Comparison of ENCODE assay signal across 19 cellular contexts in the genomic region with DNA sequence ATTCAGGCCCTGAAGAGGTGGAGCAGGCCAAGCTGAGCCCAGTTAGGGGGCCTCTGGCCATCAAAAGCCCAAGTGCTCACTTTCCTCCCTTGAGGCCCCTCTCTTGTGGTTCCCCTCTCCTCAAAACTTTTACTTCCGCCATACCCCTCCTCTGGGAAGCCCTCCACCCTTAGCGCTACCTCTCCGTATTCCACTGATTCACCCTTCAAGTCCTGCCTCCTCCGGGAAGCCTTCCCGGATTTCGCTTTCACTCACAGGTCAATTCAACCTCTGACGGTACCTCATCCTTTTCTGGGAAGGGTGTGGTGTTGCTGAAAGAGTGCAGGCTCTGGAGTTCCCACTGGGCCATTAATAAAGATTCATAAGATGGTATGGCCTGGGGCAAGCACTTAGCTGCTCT. TPM values are rescaled to one million over a fixed set of nuclear protein-coding genes. Genes with fewer than 3 reads are reported as not detected.
DNase-seq lines count a peak whose midpoint lies in the region; ATAC-seq and TF ChIP-seq lines count a peak whose summit lies in the region.
"Had no signal": no experiment of that assay in that cellular context is flagged by ENCODE, and none has a peak within 500 bp of the region (broad histone marks: within the 10 kb centered on the region; RNA-seq: fewer than 3 reads in every experiment).

No MANE protein-coding gene starts in this region.

- no peaks in the 10 kb centered on the region for H3K36me3 Mint-ChIP-seq in glutamatergic neuron (ENCODE audit: unreplicated experiment)
- H3K36me3 Mint-ChIP-seq in activated CD8-positive, alpha-beta T cell treated with anti-CD3 and anti-CD28 coated beads, Interleukin-2, amount 10 ng/mL, durations not matched to agents 7 days and 5 days (ENCODE audit: low read depth): no peaks in the 10 kb centered on the region
- H3K36me3 Mint-ChIP-seq: IgD-negative memory B cell, naive B cell had no signal

- peak overlapping the region; percentile 46 for H3K4me3 ChIP-seq in SJSA1
- H3K4me3 ChIP-seq: heart left ventricle, spleen, thoracic aorta had no signal

- in situ Hi-C loops in KBM-7 (cut with MboI; ENCODE audit: low pct_unique_long_range_greater_than_20kb, low sequenced_read_pairs): no loop called here

- peaks cover 2% of the 10 kb centered on the region for H3K9me3 Mint-ChIP-seq in glutamatergic neuron (ENCODE audit: unreplicated experiment)
- no peaks in the 10 kb centered on the region for H3K9me3 Mint-ChIP-seq in activated CD8-positive, alpha-beta T cell treated with anti-CD3 and anti-CD28 coated beads, Interleukin-2, amount 10 ng/mL, durations not matched to agents 7 days and 5 days (ENCODE audit: insufficient read depth)
- H3K9me3 Mint-ChIP-seq: IgD-negative memory B cell, naive B cell had no signal

- CTCF ChIA-PET in activated CD8-positive, alpha-beta T cell treated with anti-CD3 and anti-CD28 coated beads, Interleukin-2, amount 10 ng/mL, durations not matched to agents 7 days and 5 days (lab: Charles Lee): no interaction called here

- no peaks in the 10 kb centered on the region for H3K27me3 ChIP-seq in SJSA1 (replicated peaks)

- no peak for TF ChIP-seq CTCF in glutamatergic neuron (IDR thresholded peaks at IDR 0.05; ENCODE audit: partially characterized antibody, unreplicated experiment)

- DNase-seq in activated CD8-positive, alpha-beta memory T cell treated with anti-CD3 and anti-CD28 coated beads, Interleukin-2, amount 50 U/mL, for 48 hours: peak; percentile 32
- no peak for DNase-seq in activated CD8-positive, alpha-beta memory T cell treated with anti-CD3 and anti-CD28 coated beads for 24 hours
- DNase-seq in SJSA1 (ENCODE audit: low read depth in 1 of 2, low spot score in 2 of 2) (peak in 1 of 2 experiments; percentile 36), glutamatergic neuron (peak; percentile 2), HUDEP-2 (lab: John Stamatoyannopoulos, UW; ENCODE audit: unreplicated experiment in 76 of 76) (no peak), KBM-7 (no peak)
- DNase-seq in stimulated activated CD8-positive, alpha-beta memory T cell treated with anti-CD3 and anti-CD28 coated beads, Interleukin-4, amount 100 ng/mL, for 48 hours: peak; percentile 10
- no peak for DNase-seq in activated CD8-positive, alpha-beta T cell treated with anti-CD3 and anti-CD28 coated beads, Interleukin-2, amount 10 ng/mL, durations not matched to agents 7 days and 5 days
- DNase-seq: activated CD4-positive, alpha-beta T cell treated with anti-CD3 and anti-CD28 coated beads, Interleukin-2, amount 50 U/mL, for 1 hour; activated T-cell treated with anti-CD3 and anti-CD28 coated beads, Interleukin-2, amount 50 U/mL, for 1 hour; GOT3; naive B cell; NCI-H187; SW 1271 had no signal

- peaks cover 40% of the 10 kb centered on the region for H3K4me1 ChIP-seq in SJSA1 (replicated peaks)

- no peaks in the 10 kb centered on the region for H3K4me1 Mint-ChIP-seq in glutamatergic neuron (ENCODE audit: low read depth, unreplicated experiment)
- no peaks in the 10 kb centered on the region for H3K4me1 Mint-ChIP-seq in activated CD8-positive, alpha-beta T cell treated with anti-CD3 and anti-CD28 coated beads, Interleukin-2, amount 10 ng/mL, durations not matched to agents 7 days and 5 days (ENCODE audit: low read depth)

- H3K27ac ChIP-seq in SJSA1: no peak overlapping the region
- H3K27ac ChIP-seq: heart left ventricle, thoracic aorta had no signal

- peaks cover 9% of the 10 kb centered on the region for H3K27me3 Mint-ChIP-seq in glutamatergic neuron (ENCODE audit: unreplicated experiment)
- H3K27me3 Mint-ChIP-seq in activated CD8-positive, alpha-beta T cell treated with anti-CD3 and anti-CD28 coated beads, Interleukin-2, amount 10 ng/mL, durations not matched to agents 7 days and 5 days (ENCODE audit: low read depth): peaks cover 7% of the 10 kb centered on the region

- peaks cover 42% of the 10 kb centered on the region for H3K36me3 ChIP-seq in SJSA1
- H3K36me3 ChIP-seq: heart left ventricle, spleen, thoracic aorta had no signal

- no peaks in the 10 kb centered on the region for H3K9me3 ChIP-seq in SJSA1 (replicated peaks)
- H3K9me3 ChIP-seq: heart left ventricle, spleen, thoracic aorta had no signal

- H3K4me3 Mint-ChIP-seq in glutamatergic neuron (ENCODE audit: unreplicated experiment): no peak overlapping the region
- no peak overlapping the region for H3K4me3 Mint-ChIP-seq in activated CD8-positive, alpha-beta T cell treated with anti-CD3 and anti-CD28 coated beads, Interleukin-2, amount 10 ng/mL, durations not matched to agents 7 days and 5 days
- H3K4me3 Mint-ChIP-seq: IgD-negative memory B cell, naive B cell had no signal

- ATAC-seq in activated CD8-positive, alpha-beta T cell treated with anti-CD3 and anti-CD28 coated beads, Interleukin-2, amount 10 ng/mL, durations not matched to agents 7 days and 5 days: no peak
- ATAC-seq: esophagus mucosa had no signal

- POLR2A ChIA-PET in activated CD8-positive, alpha-beta T cell treated with anti-CD3 and anti-CD28 coated beads, Interleukin-2, amount 10 ng/mL, durations not matched to agents 7 days and 5 days (lab: Charles Lee): no interaction called here

- no peak overlapping the region for H3K27ac Mint-ChIP-seq in glutamatergic neuron (ENCODE audit: unreplicated experiment)
- H3K27ac Mint-ChIP-seq in activated CD8-positive, alpha-beta T cell treated with anti-CD3 and anti-CD28 coated beads, Interleukin-2, amount 10 ng/mL, durations not matched to agents 7 days and 5 days: no peak overlapping the region

RNA-seq across cellular contexts. Expression of a gene that starts 19.1 kb away (rescaled TPM):
- total RNA-seq in SJSA1 (2014; rRNA removed; shearing (Covaris generic)): 40.3 and 64.0 TPM in 2 replicates
- 0.74 TPM for total RNA-seq in glutamatergic neuron (ENCODE audit: unreplicated experiment)
- total RNA-seq in activated CD8-positive, alpha-beta T cell treated with anti-CD3 and anti-CD28 coated beads, Interleukin-2, amount 10 ng/mL, durations not matched to agents 7 days and 5 days: not detected

RNA-seq across cellular contexts. Expression of a gene that starts 32.6 kb away (rescaled TPM):
- 15.4 and 15.8 TPM in 2 replicates for total RNA-seq in SJSA1 (2014; rRNA removed; shearing (Covaris generic))
- 15.8 TPM for total RNA-seq in glutamatergic neuron (ENCODE audit: unreplicated experiment)
- under 1 TPM; 0.05 to 0.37 TPM for total RNA-seq in activated CD8-positive, alpha-beta T cell treated with anti-CD3 and anti-CD28 coated beads, Interleukin-2, amount 10 ng/mL, durations not matched to agents 7 days and 5 days

Comparison
In these comparisons a context has a peak if more than half of its experiments do, and no peak if none do; other contexts are left out.
1. DNase-seq: peak in activated CD8-positive, alpha-beta memory T cell treated with anti-CD3 and anti-CD28 coated beads, Interleukin-2, amount 50 U/mL, for 48 hours (single experiment), glutamatergic neuron (single experiment) and stimulated activated CD8-positive, alpha-beta memory T cell treated with anti-CD3 and anti-CD28 coated beads, Interleukin-4, amount 100 ng/mL, for 48 hours (single experiment); none in activated CD8-positive, alpha-beta memory T cell treated with anti-CD3 and anti-CD28 coated beads for 24 hours (single experiment), HUDEP-2 (0 of 76), KBM-7 (single experiment) and activated CD8-positive, alpha-beta T cell treated with anti-CD3 and anti-CD28 coated beads, Interleukin-2, amount 10 ng/mL, durations not matched to agents 7 days and 5 days (single experiment).
2. RNA of a gene that starts 19.1 kb away (total RNA-seq): 40.3 to 64.0 TPM in SJSA1; 0.74 TPM in glutamatergic neuron (single experiment) and not detected in activated CD8-positive, alpha-beta T cell treated with anti-CD3 and anti-CD28 coated beads, Interleukin-2, amount 10 ng/mL, durations not matched to agents 7 days and 5 days; every median in the first group is over 10 times any median in the second.
3. RNA of a gene that starts 32.6 kb away (total RNA-seq): 15.8 TPM in glutamatergic neuron (single experiment) and 15.4 to 15.8 TPM in SJSA1; 0.05 to 0.37 TPM in activated CD8-positive, alpha-beta T cell treated with anti-CD3 and anti-CD28 coated beads, Interleukin-2, amount 10 ng/mL, durations not matched to agents 7 days and 5 days; every median in the first group is over 10 times any median in the second.